Comparison of ENCODE assay signal across 25 cellular contexts in genomic region chr20:10876558-10876957, GRCh38.
A peak's percentile ranks its signal among the peaks of the same experiment; 100 is the strongest.
DNase-seq lines count a peak whose midpoint lies in the region; ATAC-seq and TF ChIP-seq lines count a peak whose summit lies in the region.
"Had no signal": no experiment of that assay in that cellular context is flagged by ENCODE, and none has a peak within 500 bp of the region (broad histone marks: within the 10 kb centered on the region; RNA-seq: fewer than 3 reads in every experiment).

No MANE protein-coding gene starts in this region.

- intact Hi-C loops in sciatic nerve (cut with DNase I): no loop called here
- intact Hi-C loops in adrenal gland (cut with DNase I): no loop called here

- no peak for TF ChIP-seq POLR2A in gastroesophageal sphincter (IDR thresholded peaks at IDR 0.05)
- no peak for TF ChIP-seq POLR2A in adrenal gland (IDR thresholded peaks at IDR 0.05)

- peaks cover 2% of the 10 kb centered on the region for H3K27me3 Mint-ChIP-seq in HFFc6 (ENCODE audit: insufficient read depth)
- H3K27me3 Mint-ChIP-seq: activated naive CD8-positive, alpha-beta T cell; T-cell had no signal

- 29 to 69% methylated on average over 1 of the region's 1 CpG for WGBS in gastroesophageal sphincter (ENCODE audit: low coverage in 1 of 2), 2 donors
- WGBS in adrenal gland, 4 donors: 69 to 79% (median 75%) methylated on average over 1 of the region's 1 CpG

- H3K27me3 ChIP-seq in adipocyte (replicated peaks; ENCODE audit: control insufficient read depth, insufficient read depth, low read length) (no peaks in the 10 kb centered on the region), gastroesophageal sphincter (no peaks in the 10 kb centered on the region), adrenal gland (no peaks in the 10 kb centered on the region)
- H3K27me3 ChIP-seq: Peyer's patch, SJSA1, suprapubic skin, vagina had no signal

- no peak for TF ChIP-seq EP300 in gastroesophageal sphincter (IDR thresholded peaks at IDR 0.05)

- H3K4me3 Mint-ChIP-seq in HFFc6: no peak overlapping the region
- H3K4me3 Mint-ChIP-seq: activated naive CD8-positive, alpha-beta T cell; CD14-positive monocyte; T-cell had no signal

- no peak overlapping the region for H3K9ac ChIP-seq in adipocyte (ENCODE audit: low read length)
- H3K9ac ChIP-seq: KMS-11 had no signal

- H3K27ac Mint-ChIP-seq in HFFc6: no peak overlapping the region
- H3K27ac Mint-ChIP-seq: activated naive CD8-positive, alpha-beta T cell; activated T-helper 2 cell treated with anti-CD3 and anti-CD28 coated beads, Interferon-gamma antibody, Interleukin-2, Interleukin-4, amounts not matched to agents 10 μg/mL and 5 μg/mL and 100 μg/mL, durations not matched to agents 14 hours and 24 hours and 36 hours; CD14-positive monocyte; T-cell had no signal

- no peaks in the 10 kb centered on the region for H3K36me3 Mint-ChIP-seq in HFFc6 (ENCODE audit: low read depth)
- H3K36me3 Mint-ChIP-seq: activated naive CD8-positive, alpha-beta T cell; CD14-positive monocyte; T-cell had no signal

- no peak for TF ChIP-seq CTCF in AG09319 (IDR thresholded peaks at IDR 0.05; ENCODE audit: low read depth, low read length)
- TF ChIP-seq CTCF in gastroesophageal sphincter (IDR thresholded peaks at IDR 0.05): no peak
- TF ChIP-seq CTCF in HFFc6 (IDR thresholded peaks at IDR 0.05): no peak
- TF ChIP-seq CTCF in adrenal gland (IDR thresholded peaks at IDR 0.05): no peak

- peaks cover 17% of the 10 kb centered on the region for H3K4me1 ChIP-seq in adipocyte (ENCODE audit: control insufficient read depth, insufficient read depth, low read length)
- H3K4me1 ChIP-seq in gastroesophageal sphincter: peaks cover 0 to 7% (median 0%) of the 10 kb centered on the region in 3 donors
- no peaks in the 10 kb centered on the region for H3K4me1 ChIP-seq in adrenal gland (replicated peaks in 1 of 2)
- H3K4me1 ChIP-seq: Peyer's patch, prostate gland, SJSA1 had no signal

- DNase-seq in AG09319 (ENCODE audit: extremely low read depth, low read depth) (peak; percentile 40), adipocyte (ENCODE audit: low read depth) (peak; percentile 67), sciatic nerve (ENCODE audit: low spot score) (no peak), HFFc6 (no peak), adrenal gland (no peak)
- DNase-seq: ACHN; activated CD4-positive, alpha-beta T cell treated with anti-CD3 and anti-CD28 coated beads, Interleukin-2, amount 50 U/mL, for 48 hours; activated CD8-positive, alpha-beta memory T cell treated with anti-CD3 and anti-CD28 coated beads, Interleukin-2, amount 50 U/mL, for 48 hours; EL; NCI-H146; NCI-H510A treated with DMSO at 0.1 percent for 48 hours; Peyer's patch; T-cell had no signal

- H3K36me3 ChIP-seq in adipocyte (ENCODE audit: control insufficient read depth, insufficient read depth, low read length, severe bottlenecking) (no peaks in the 10 kb centered on the region), gastroesophageal sphincter (no peaks in the 10 kb centered on the region), adrenal gland (replicated peaks in 1 of 2) (no peaks in the 10 kb centered on the region)
- H3K36me3 ChIP-seq: Peyer's patch, prostate gland, SJSA1, suprapubic skin, vagina had no signal

- H3K4me3 ChIP-seq in adipocyte (ENCODE audit: low read length) (peak overlapping the region; percentile 21), gastroesophageal sphincter (no peak overlapping the region), adrenal gland (no peak overlapping the region)
- H3K4me3 ChIP-seq: Peyer's patch, prostate gland, SJSA1, suprapubic skin, vagina had no signal

- H3K27ac ChIP-seq in gastroesophageal sphincter: peak overlapping the region in 1 of 4 donors; percentile 39
- H3K27ac ChIP-seq in adrenal gland: no peak overlapping the region
- H3K27ac ChIP-seq: epithelial cell of prostate, KMS-11, Peyer's patch, prostate gland, SJSA1, suprapubic skin had no signal

- H3K4me1 Mint-ChIP-seq in HFFc6 (ENCODE audit: low read depth): no peaks in the 10 kb centered on the region
- H3K4me1 Mint-ChIP-seq: CD14-positive monocyte, T-cell had no signal

- peaks cover 6% of the 10 kb centered on the region for H3K9me3 ChIP-seq in adipocyte (ENCODE audit: control insufficient read depth, low read length)
- H3K9me3 ChIP-seq in gastroesophageal sphincter: no peaks in the 10 kb centered on the region
- no peaks in the 10 kb centered on the region for H3K9me3 ChIP-seq in adrenal gland (replicated peaks in 1 of 3)
- H3K9me3 ChIP-seq: prostate gland, suprapubic skin, vagina had no signal

- peaks cover 8% of the 10 kb centered on the region; the same call in 1 of the 2 replicates for H3K9me3 Mint-ChIP-seq in HFFc6

- ATAC-seq in gastroesophageal sphincter (peak; percentile 46), sciatic nerve (peak; percentile 93), GM21528 (IDR thresholded peaks at IDR 0.05; ENCODE audit: low FRiP score, unreplicated experiment) (no peak), HG02759 (IDR thresholded peaks at IDR 0.05; ENCODE audit: unreplicated experiment) (no peak)
- ATAC-seq: T-cell had no signal

Comparison
In these comparisons a context has a peak if more than half of its experiments do, and no peak if none do; other contexts are left out.
1. DNase-seq: peak in AG09319 (single experiment) and adipocyte (single experiment); none in sciatic nerve (single experiment), HFFc6 (single experiment) and adrenal gland (0 of 7).
2. ATAC-seq: peak in gastroesophageal sphincter (single experiment) and sciatic nerve (single experiment); none in GM21528 (single experiment) and HG02759 (single experiment).